In genomic region chr19:33998739-33999345, GRCh38 we compare ENCODE assay signal across 9 cellular contexts.
DNase-seq lines count a peak whose midpoint lies in the region; ATAC-seq and TF ChIP-seq lines count a peak whose summit lies in the region.
"Had no signal": no experiment of that assay in that cellular context is flagged by ENCODE, and none has a peak within 500 bp of the region (broad histone marks: within the 10 kb centered on the region; RNA-seq: fewer than 3 reads in every experiment).

No MANE protein-coding gene starts in this region.

- no peak overlapping the region for H3K27ac ChIP-seq in prostate gland
- H3K27ac ChIP-seq: stomach had no signal

- WGBS in prostate gland, result 78% methylated on average over 4 of the region's 4 CpGs

- ATAC-seq in HG03139 (IDR thresholded peaks at IDR 0.05; ENCODE audit: unreplicated experiment), result no peak
- ATAC-seq in HG03196 (IDR thresholded peaks at IDR 0.05; ENCODE audit: unreplicated experiment), result no peak

- no peaks in the 10 kb centered on the region for H3K9me3 ChIP-seq in prostate gland
- H3K9me3 ChIP-seq: stomach had no signal

- DNase-seq in GM03348 (ENCODE audit: low spot score) (peak; percentile 35), NCI-H526 treated with DMSO at 0.1 percent for 48 hours (lab: John Stamatoyannopoulos, UW) (peak; percentile 18), dermis blood vessel endothelial cell (peak; percentile 33), prostate gland (ENCODE audit: low spot score) (no peak), glomerular visceral epithelial cell (ENCODE audit: extremely low spot score) (no peak), H4 (ENCODE audit: low spot score) (no peak)
- DNase-seq: stomach had no signal

- H3K4me1 ChIP-seq in prostate gland (replicated peaks), result no peaks in the 10 kb centered on the region
- H3K4me1 ChIP-seq: stomach had no signal

- no peaks in the 10 kb centered on the region for H3K27me3 ChIP-seq in prostate gland (replicated peaks; ENCODE audit: insufficient read depth)

- no peak for TF ChIP-seq POLR2A in prostate gland (IDR thresholded peaks at IDR 0.05)

- H3K36me3 ChIP-seq in prostate gland, result no peaks in the 10 kb centered on the region
- H3K36me3 ChIP-seq: stomach had no signal

- intact Hi-C loops in prostate gland (cut with DNase I), result loop anchor here (5.0 kb wide), 1 partner anchor 222 kb away; no protein-coding TSS in a partner anchor

- TF ChIP-seq CTCF in prostate gland (IDR thresholded peaks at IDR 0.05), result peak; percentile 24 to 53 (median 44)

- no peak overlapping the region for H3K4me3 ChIP-seq in prostate gland
- H3K4me3 ChIP-seq: stomach had no signal

Comparison
In these comparisons a context has a peak if more than half of its experiments do, and no peak if none do; other contexts are left out.
1. DNase-seq: peak in GM03348 (single experiment), NCI-H526 treated with DMSO at 0.1 percent for 48 hours (single experiment) and dermis blood vessel endothelial cell (single experiment); none in prostate gland (single experiment), glomerular visceral epithelial cell (single experiment) and H4 (single experiment).